In the genomic region with DNA sequence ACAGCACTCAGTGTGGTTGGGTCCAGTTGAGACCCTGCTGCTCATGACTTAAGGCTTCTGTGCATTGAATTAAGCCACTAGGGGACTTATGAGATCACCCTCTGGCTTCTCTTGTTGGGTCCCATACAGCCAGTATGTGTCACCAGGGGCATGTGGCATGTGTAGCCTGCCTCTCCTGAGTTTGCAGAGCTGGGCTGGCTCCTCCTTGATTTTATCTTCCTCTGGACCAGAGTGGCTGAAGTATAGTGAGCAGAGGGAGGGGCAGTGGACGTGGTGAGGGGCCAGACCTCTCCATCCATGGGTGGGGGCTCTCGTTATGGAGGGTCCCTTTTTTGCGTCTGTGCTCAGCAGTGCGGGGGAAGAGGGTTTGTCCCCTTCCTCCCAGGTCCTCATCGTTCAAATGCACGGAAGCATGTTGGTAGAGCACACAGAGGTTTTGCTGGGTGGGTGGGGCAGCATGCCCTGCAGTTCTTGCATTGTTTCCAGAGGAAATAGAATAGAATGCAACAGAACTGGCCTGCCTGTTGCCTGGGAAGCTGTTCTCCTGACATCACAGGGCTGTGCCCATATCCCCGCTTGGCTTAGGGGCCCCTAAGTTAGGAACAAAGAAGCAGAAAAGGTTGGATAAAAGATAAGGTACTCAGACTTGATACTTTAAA, we compare ENCODE assay signal across 21 cellular contexts.
DNase-seq lines count a peak whose midpoint lies in the region; ATAC-seq and TF ChIP-seq lines count a peak whose summit lies in the region.
"Had no signal": no experiment of that assay in that cellular context is flagged by ENCODE, and none has a peak within 500 bp of the region (broad histone marks: within the 10 kb centered on the region; RNA-seq: fewer than 3 reads in every experiment).

No MANE protein-coding gene starts in this region.

- no peaks in the 10 kb centered on the region for H3K27me3 ChIP-seq in heart right ventricle
- H3K27me3 ChIP-seq in aorta (ENCODE audit: control insufficient read depth in 1 of 2, insufficient read depth in 2 of 2, low read length in 1 of 2), result no peaks in the 10 kb centered on the region
- H3K27me3 ChIP-seq: Peyer's patch had no signal

- intact Hi-C loops in heart right ventricle (cut with DNase I), result loop anchor here in 1 of 10 donors (5.0 kb wide), 1 partner anchor 74 kb away; no protein-coding TSS in a partner anchor
- intact Hi-C loops in cardiac septum (cut with DNase I), result no loop called here
- intact Hi-C loops in aorta (cut with DNase I), result no loop called here

- H3K27ac ChIP-seq in heart right ventricle (peak overlapping the region; percentile 11 to 96 (median 84)), aorta (ENCODE audit: low read depth in 1 of 2, low read length in 2 of 2) (peak overlapping the region in 1 of 2 donors; percentile 75)

- H3K4me1 ChIP-seq in heart right ventricle (peaks cover 18 to 69% (median 42%) of the 10 kb centered on the region in 9 donors), aorta (ENCODE audit: control insufficient read depth in 1 of 2, insufficient read depth in 2 of 2, low read length in 2 of 2) (peaks cover 0 to 9% of the 10 kb centered on the region in 2 donors)
- H3K4me1 ChIP-seq: Peyer's patch had no signal

- no peak for DNase-seq in heart right ventricle
- no peak for DNase-seq in cardiac septum (ENCODE audit: low spot score)
- DNase-seq in dermis blood vessel endothelial cell, result peak; percentile 7
- peak; percentile 65 for DNase-seq in osteocyte (ENCODE audit: extremely low spot score, unreplicated experiment)
- DNase-seq in aorta, result no peak
- no peak for DNase-seq in stimulated activated naive B cell treated with anti-CD40 and anti-IgM and Interleukin-4, amounts not matched to agents 10 μg/mL and 1 μg/mL and 100 μg/mL, for 72 hours
- DNase-seq in H4 (ENCODE audit: low spot score), result no peak
- DNase-seq in C1 segment of cervical spinal cord (lab: John Stamatoyannopoulos, UW), result no peak
- DNase-seq: ACHN; activated T-cell treated with anti-CD3 and anti-CD28 coated beads, Interleukin-2, amount 50 U/mL, for 24 hours; CD4-positive, CD25-positive, alpha-beta regulatory T cell; DMS79 treated with DMSO at 0.1 percent for 48 hours; effector CD4-positive, alpha-beta T cell; hippocampal formation; mucosa of descending colon; NCI-H1105 treated with DMSO at 0.1 percent for 48 hours; NCI-H526 treated with DMSO at 0.1 percent for 48 hours; nucleus accumbens; Peyer's patch; small intestine had no signal

- H3K4me3 ChIP-seq in heart right ventricle (no peak overlapping the region), aorta (ENCODE audit: low read length in 2 of 2) (no peak overlapping the region)
- H3K4me3 ChIP-seq: mucosa of descending colon, Peyer's patch had no signal

- H3K36me3 Mint-ChIP-seq in osteocyte (ENCODE audit: unreplicated experiment), result no peaks in the 10 kb centered on the region
- no peaks in the 10 kb centered on the region for H3K36me3 Mint-ChIP-seq in stimulated activated naive B cell treated with anti-CD40 and anti-IgM and Interleukin-4, amounts not matched to agents 10 μg/mL and 1 μg/mL and 100 μg/mL, for 72 hours
- H3K36me3 Mint-ChIP-seq: activated naive CD4-positive, alpha-beta T cell treated with anti-CD3 and anti-CD28 coated beads, Interleukin-2, amount 50 U/mL, for 72 hours had no signal

- TF ChIP-seq CTCF in heart right ventricle (IDR thresholded peaks at IDR 0.05) (peak in 5 of 9 donors; percentile 5 to 44 (median 23)), osteocyte (IDR thresholded peaks at IDR 0.05) (no peak)

- peaks cover 7% of the 10 kb centered on the region for H3K4me1 Mint-ChIP-seq in osteocyte (ENCODE audit: unreplicated experiment)
- peaks cover 0 to 10% of the 10 kb centered on the region in 2 donors for H3K4me1 Mint-ChIP-seq in stimulated activated naive B cell treated with anti-CD40 and anti-IgM and Interleukin-4, amounts not matched to agents 10 μg/mL and 1 μg/mL and 100 μg/mL, for 72 hours
- H3K4me1 Mint-ChIP-seq: CD4-positive, CD25-positive, alpha-beta regulatory T cell had no signal

- no peaks in the 10 kb centered on the region for H3K36me3 ChIP-seq in heart right ventricle
- H3K36me3 ChIP-seq in aorta (ENCODE audit: control insufficient read depth in 1 of 2, insufficient read depth in 2 of 2, low read length in 1 of 2), result no peaks in the 10 kb centered on the region
- H3K36me3 ChIP-seq: Peyer's patch had no signal

- no peak overlapping the region for H3K4me3 Mint-ChIP-seq in osteocyte (ENCODE audit: unreplicated experiment)
- H3K4me3 Mint-ChIP-seq in stimulated activated naive B cell treated with anti-CD40 and anti-IgM and Interleukin-4, amounts not matched to agents 10 μg/mL and 1 μg/mL and 100 μg/mL, for 72 hours, result no peak overlapping the region
- H3K4me3 Mint-ChIP-seq: activated T-cell treated with anti-CD3 and anti-CD28 coated beads, Interleukin-2, amount 50 U/mL, for 24 hours; CD4-positive, CD25-positive, alpha-beta regulatory T cell had no signal

- WGBS in heart right ventricle, 2 donors, result 67% methylated on average over 7 of the region's 7 CpGs
- WGBS in aorta, 2 donors, result 55 to 63% methylated on average over 7 of the region's 7 CpGs

- H3K27ac Mint-ChIP-seq in osteocyte (ENCODE audit: unreplicated experiment), result no peak overlapping the region
- H3K27ac Mint-ChIP-seq in stimulated activated naive B cell treated with anti-CD40 and anti-IgM and Interleukin-4, amounts not matched to agents 10 μg/mL and 1 μg/mL and 100 μg/mL, for 72 hours, result no peak overlapping the region
- H3K27ac Mint-ChIP-seq: activated T-cell treated with anti-CD3 and anti-CD28 coated beads, Interleukin-2, amount 50 U/mL, for 24 hours had no signal

- ATAC-seq in heart right ventricle (peak in 7 of 8 donors; percentile 25 to 76 (median 66)), aorta (ENCODE audit: low FRiP score) (peak; percentile 42)
- no peak for ATAC-seq in stimulated activated naive B cell treated with anti-CD40 and anti-IgM and Interleukin-4, amounts not matched to agents 10 μg/mL and 1 μg/mL and 100 μg/mL, for 72 hours (replicated peaks)
- ATAC-seq: activated naive CD4-positive, alpha-beta T cell treated with anti-CD3 and anti-CD28 coated beads, Interleukin-2, amount 50 U/mL, for 72 hours; mucosa of descending colon had no signal

- peaks cover 6% of the 10 kb centered on the region for H3K9me3 Mint-ChIP-seq in osteocyte (ENCODE audit: unreplicated experiment)
- no peaks in the 10 kb centered on the region for H3K9me3 Mint-ChIP-seq in stimulated activated naive B cell treated with anti-CD40 and anti-IgM and Interleukin-4, amounts not matched to agents 10 μg/mL and 1 μg/mL and 100 μg/mL, for 72 hours
- H3K9me3 Mint-ChIP-seq: activated naive CD4-positive, alpha-beta T cell treated with anti-CD3 and anti-CD28 coated beads, Interleukin-2, amount 50 U/mL, for 72 hours; activated T-cell treated with anti-CD3 and anti-CD28 coated beads, Interleukin-2, amount 50 U/mL, for 24 hours; CD4-positive, CD25-positive, alpha-beta regulatory T cell had no signal

- peaks cover 4% of the 10 kb centered on the region for H3K27me3 Mint-ChIP-seq in osteocyte (ENCODE audit: unreplicated experiment)
- no peaks in the 10 kb centered on the region for H3K27me3 Mint-ChIP-seq in stimulated activated naive B cell treated with anti-CD40 and anti-IgM and Interleukin-4, amounts not matched to agents 10 μg/mL and 1 μg/mL and 100 μg/mL, for 72 hours
- H3K27me3 Mint-ChIP-seq: activated T-cell treated with anti-CD3 and anti-CD28 coated beads, Interleukin-2, amount 50 U/mL, for 24 hours had no signal

- H3K9me3 ChIP-seq in heart right ventricle (no peaks in the 10 kb centered on the region), aorta (ENCODE audit: control insufficient read depth, low read length) (no peaks in the 10 kb centered on the region)
- H3K9me3 ChIP-seq: mucosa of descending colon, Peyer's patch had no signal

Comparison
In these comparisons a context has a peak if more than half of its experiments do, and no peak if none do; other contexts are left out.
1. ATAC-seq: peak in heart right ventricle (7 of 8) and aorta (single experiment); none in stimulated activated naive B cell treated with anti-CD40 and anti-IgM and Interleukin-4, amounts not matched to agents 10 μg/mL and 1 μg/mL and 100 μg/mL, for 72 hours (0 of 2).
2. DNase-seq: peak in dermis blood vessel endothelial cell (single experiment) and osteocyte (single experiment); none in heart right ventricle (0 of 2), cardiac septum (single experiment), aorta (0 of 2), stimulated activated naive B cell treated with anti-CD40 and anti-IgM and Interleukin-4, amounts not matched to agents 10 μg/mL and 1 μg/mL and 100 μg/mL, for 72 hours (single experiment), H4 (single experiment) and C1 segment of cervical spinal cord (0 of 14).